21 cellular contexts compared by ENCODE assay signal in genomic region chr11:120182357-120182756, GRCh38. TPM values are rescaled to one million over a fixed set of nuclear protein-coding genes. Genes with fewer than 3 reads are reported as not detected.
DNase-seq lines count a peak whose midpoint lies in the region; TF ChIP-seq lines count a peak whose summit lies in the region.
"Had no signal": no experiment of that assay in that cellular context is flagged by ENCODE, and none has a peak within 500 bp of the region (broad histone marks: within the 10 kb centered on the region; RNA-seq: fewer than 3 reads in every experiment).

No MANE protein-coding gene starts in this region.

- peak overlapping the region in 30 of 59 donors; percentile 9 to 78 (median 52) for H3K27ac ChIP-seq in dorsolateral prefrontal cortex
- peak overlapping the region; percentile 62 for H3K27ac ChIP-seq in temporal lobe (ENCODE audit: low read depth, low read length)
- H3K27ac ChIP-seq: foreskin keratinocyte, HL-60, KMS-11, prostate gland, thyroid gland had no signal

- no peak overlapping the region for H3K27ac Mint-ChIP-seq in activated naive CD4-positive, alpha-beta T cell treated with anti-CD3 and anti-CD28 coated beads for 36 hours
- H3K27ac Mint-ChIP-seq in nephron progenitor cell: no peak overlapping the region
- H3K27ac Mint-ChIP-seq: endodermal cell, immature natural killer cell had no signal

- CTCF ChIA-PET in activated naive CD4-positive, alpha-beta T cell treated with anti-CD3 and anti-CD28 coated beads for 36 hours (lab: Charles Lee): interaction anchor here (0.7 kb wide), 1 partner anchor 42 kb away, joined by 3 read pairs; no protein-coding TSS in a partner anchor

- H3K27me3 Mint-ChIP-seq in activated naive CD4-positive, alpha-beta T cell treated with anti-CD3 and anti-CD28 coated beads for 36 hours (ENCODE audit: low read depth): peaks cover 3% of the 10 kb centered on the region
- H3K27me3 Mint-ChIP-seq in nephron progenitor cell (ENCODE audit: low read depth, poor library complexity): peaks cover 43% of the 10 kb centered on the region

- no peak overlapping the region for H3K4me3 Mint-ChIP-seq in activated naive CD4-positive, alpha-beta T cell treated with anti-CD3 and anti-CD28 coated beads for 36 hours
- H3K4me3 Mint-ChIP-seq in nephron progenitor cell: peak overlapping the region; percentile 5
- H3K4me3 Mint-ChIP-seq: endodermal cell, immature natural killer cell had no signal

- peak; percentile 1 for DNase-seq in activated naive CD4-positive, alpha-beta T cell treated with anti-CD3 and anti-CD28 coated beads, Interleukin-2, amount 50 U/mL, for 16 hours
- no peak for DNase-seq in activated naive CD4-positive, alpha-beta T cell treated with anti-CD3 and anti-CD28 coated beads for 36 hours
- DNase-seq in dorsolateral prefrontal cortex: peak in 4 of 10 donors; percentile 2 to 33 (median 22)
- DNase-seq in nephron progenitor cell: no peak
- no peak for DNase-seq in foreskin fibroblast
- DNase-seq in dermis blood vessel endothelial cell: no peak
- DNase-seq in hypothalamus (lab: John Stamatoyannopoulos, UW): no peak
- DNase-seq: activated CD4-positive, alpha-beta T cell treated with anti-CD3 and anti-CD28 coated beads, Interleukin-2, amount 50 U/mL, for 4 hours; activated effector memory CD4-positive, alpha-beta T cell treated with Interleukin-2 at 50 U/mL for 16 hours; COR-L47; immature natural killer cell; NCI-H446 had no signal

- no peaks in the 10 kb centered on the region for H3K9me3 Mint-ChIP-seq in activated naive CD4-positive, alpha-beta T cell treated with anti-CD3 and anti-CD28 coated beads for 36 hours
- H3K9me3 Mint-ChIP-seq in nephron progenitor cell: no peaks in the 10 kb centered on the region
- H3K9me3 Mint-ChIP-seq: endodermal cell, immature natural killer cell had no signal

- TF ChIP-seq CTCF in dorsolateral prefrontal cortex (IDR thresholded peaks at IDR 0.05 in 54 of 56, conservative IDR thresholded peaks at IDR 0.05 in 2 of 56; ENCODE audit: low read depth in 1 of 56, partially characterized antibody in 56 of 56) (no peak), nephron progenitor cell (IDR thresholded peaks at IDR 0.05) (no peak), foreskin fibroblast (IDR thresholded peaks at IDR 0.05; ENCODE audit: low read depth, low read length) (no peak)

- H3K27me3 ChIP-seq in dorsolateral prefrontal cortex: no peaks in the 10 kb centered on the region
- H3K27me3 ChIP-seq: thyroid gland had no signal

- intact Hi-C loops in activated naive CD4-positive, alpha-beta T cell treated with anti-CD3 and anti-CD28 coated beads for 36 hours (cut with micrococcal nuclease): no loop called here
- intact Hi-C loops in dorsolateral prefrontal cortex (cut with DNase I): no loop called here

- peaks cover 8% of the 10 kb centered on the region for H3K4me1 Mint-ChIP-seq in activated naive CD4-positive, alpha-beta T cell treated with anti-CD3 and anti-CD28 coated beads for 36 hours (ENCODE audit: low read depth)
- H3K4me1 Mint-ChIP-seq in nephron progenitor cell: peaks cover 89% of the 10 kb centered on the region
- H3K4me1 Mint-ChIP-seq: immature natural killer cell had no signal

- H3K4me3 ChIP-seq in dorsolateral prefrontal cortex (no peak overlapping the region), foreskin fibroblast (ENCODE audit: low read depth in 1 of 2, low read length in 2 of 2) (no peak overlapping the region)
- H3K4me3 ChIP-seq: prostate gland, thyroid gland had no signal

- H3K36me3 Mint-ChIP-seq in activated naive CD4-positive, alpha-beta T cell treated with anti-CD3 and anti-CD28 coated beads for 36 hours (ENCODE audit: low read depth): no peaks in the 10 kb centered on the region
- H3K36me3 Mint-ChIP-seq in nephron progenitor cell (ENCODE audit: low read depth): no peaks in the 10 kb centered on the region
- H3K36me3 Mint-ChIP-seq: immature natural killer cell had no signal

RNA-seq across cellular contexts. Expression of gene OAF, which starts 28.5 kb away (rescaled TPM):
- 1 to 10 TPM; 1.5 to 1.6 TPM for total RNA-seq in activated naive CD4-positive, alpha-beta T cell treated with anti-CD3 and anti-CD28 coated beads for 36 hours
- total RNA-seq in dorsolateral prefrontal cortex (10 to 100 TPM; 14.2 to 80.0 (median 30.6) TPM), temporal lobe (1.2 TPM), dermis blood vessel endothelial cell (25.7 and 32.3 TPM in 2 replicates)

RNA-seq across cellular contexts. Expression of gene TRIM29, which starts 44.4 kb away (rescaled TPM):
- total RNA-seq in activated naive CD4-positive, alpha-beta T cell treated with anti-CD3 and anti-CD28 coated beads for 36 hours: not detected
- total RNA-seq in dorsolateral prefrontal cortex (1 to 10 TPM in 71 of 120 experiments, under 1 TPM in 35, not detected in 14; 0.22 to 6.4 (median 1.4) TPM), temporal lobe (0.25 TPM), dermis blood vessel endothelial cell (not detected in 2 replicates)
- total RNA-seq: endodermal cell, G401, SK-MEL-5 had no signal

RNA-seq across cellular contexts. Expression of gene POU2F3, which starts 57.6 kb away (rescaled TPM):
- total RNA-seq in activated naive CD4-positive, alpha-beta T cell treated with anti-CD3 and anti-CD28 coated beads for 36 hours: not detected
- total RNA-seq in dorsolateral prefrontal cortex: 1 to 10 TPM in 4 of 120 experiments, under 1 TPM in 23, not detected in 93; 0.12 to 2.2 (median 0.46) TPM
- total RNA-seq in temporal lobe: not detected
- total RNA-seq in dermis blood vessel endothelial cell: under 0.01 TPM in 1 of 2 replicates, not detected in the other
- total RNA-seq: G401, SK-MEL-5 had no signal
